In genomic region chrX:153635788-153636668, GRCh38 we compare ENCODE assay signal across 9 cellular contexts. TPM values are rescaled to one million over a fixed set of nuclear protein-coding genes. Genes with fewer than 3 reads are reported as not detected.
DNase-seq lines count a peak whose midpoint lies in the region; ATAC-seq and TF ChIP-seq lines count a peak whose summit lies in the region.
"Had no signal": no experiment of that assay in that cellular context is flagged by ENCODE, and none has a peak within 500 bp of the region (broad histone marks: within the 10 kb centered on the region; RNA-seq: fewer than 3 reads in every experiment).

No MANE protein-coding gene starts in this region.

- ATAC-seq in GM18505 (IDR thresholded peaks at IDR 0.05; ENCODE audit: unreplicated experiment): no peak
- ATAC-seq in upper lobe of left lung (ENCODE audit: low FRiP score in 2 of 2): no peak

- H3K4me1 ChIP-seq in upper lobe of left lung: no peaks in the 10 kb centered on the region

- no peaks in the 10 kb centered on the region for H3K36me3 ChIP-seq in upper lobe of left lung

- TF ChIP-seq POLR2A in GM18505 (IDR thresholded peaks at IDR 0.05; ENCODE audit: borderline replicate concordance, extremely low read depth, insufficient read depth, insufficient read length) (no peak), upper lobe of left lung (IDR thresholded peaks at IDR 0.05) (no peak)

- H3K27me3 ChIP-seq in upper lobe of left lung: peaks cover 0 to 4% (median 0%) of the 10 kb centered on the region in 4 donors

- DNase-seq in NCI-H1092 treated with DMSO at 0.1 percent for 48 hours (lab: John Stamatoyannopoulos, UW): peak; percentile 14
- DNase-seq in NCI-H1092 (lab: John Stamatoyannopoulos, UW): no peak
- DNase-seq in HFF-Myc (ENCODE audit: extremely low read depth, low read depth): no peak
- DNase-seq in UCSD-AML1 (lab: John Stamatoyannopoulos, UW; ENCODE audit: unreplicated experiment): peak; percentile 64
- DNase-seq in kidney tubule cell (ENCODE audit: low spot score): peak; percentile 69
- no peak for DNase-seq in hypothalamus (lab: John Stamatoyannopoulos, UW)
- DNase-seq in upper lobe of left lung: no peak

- H3K27ac ChIP-seq in upper lobe of left lung: no peak overlapping the region
- H3K27ac ChIP-seq: C4-2B had no signal

- TF ChIP-seq CTCF in HFF-Myc (IDR thresholded peaks at IDR 0.05; ENCODE audit: low read depth, low read length, missing control alignments) (peak; percentile 41), upper lobe of left lung (IDR thresholded peaks at IDR 0.05) (peak in 2 of 6 experiments; percentile 10 to 21)

- 81 to 85% methylated on average over 4 to 18 of the region's 21 CpGs for WGBS in upper lobe of left lung, 2 donors

- no peak overlapping the region for H3K4me3 ChIP-seq in HFF-Myc (replicated peaks; ENCODE audit: low read depth, low read length)
- H3K4me3 ChIP-seq in upper lobe of left lung: no peak overlapping the region

- H3K9me3 ChIP-seq in upper lobe of left lung: peaks cover 0 to 11% (median 0%) of the 10 kb centered on the region in 4 donors

- TF ChIP-seq EP300 in upper lobe of left lung (IDR thresholded peaks at IDR 0.05): no peak

RNA-seq across cellular contexts. Expression of gene DUSP9, which starts 11.0 kb away (rescaled TPM):
- total RNA-seq in upper lobe of left lung: under 1 TPM in 3 of 6 donors, not detected in 3; 0.14 to 0.44 (median 0.27) TPM

RNA-seq across cellular contexts. Expression of gene CCNQ, which starts 37.1 kb away (rescaled TPM):
- total RNA-seq in upper lobe of left lung: 10 to 100 TPM; 13.4 to 48.2 (median 24.6) TPM

RNA-seq across cellular contexts. Expression of gene PNCK, which starts 37.6 kb away (rescaled TPM):
- 1 to 10 TPM in 1 of 6 donors, under 1 TPM in 1, not detected in 4; 0.47 to 5.2 TPM for total RNA-seq in upper lobe of left lung

RNA-seq across cellular contexts. Expression of gene SLC6A8, which starts 51.7 kb away (rescaled TPM):
- 1 to 10 TPM; 3.9 to 8.1 (median 6.1) TPM for total RNA-seq in upper lobe of left lung

Comparison
In these comparisons a context has a peak if more than half of its experiments do, and no peak if none do; other contexts are left out.
1. DNase-seq: peak in NCI-H1092 treated with DMSO at 0.1 percent for 48 hours (single experiment), UCSD-AML1 (single experiment) and kidney tubule cell (single experiment); none in NCI-H1092 (single experiment), HFF-Myc (single experiment), hypothalamus (0 of 51) and upper lobe of left lung (0 of 2).